1 cellular context compared by ENCODE assay signal in genomic region chr1:77978969-77979838, GRCh38.
TF ChIP-seq lines count a peak whose summit lies in the region.

Gene FUBP1, minus strand, starts transcription at chr1:77979072. Its CDS starts 68 bp downstream, at chr1:77979004.

TF ChIP-seq in GM12878, 131 proteins besides CTCF, POLR2A, EP300 and RAD21 (continued from another document and continues in another):
- TF ChIP-seq BCLAF1 (IDR thresholded peaks at IDR 0.05) = no peak
- no peak for TF ChIP-seq CHD4 (IDR thresholded peaks at IDR 0.05)
- TF ChIP-seq MYC (IDR thresholded peaks at IDR 0.05; ENCODE audit: insufficient read depth, insufficient read length, insufficient replicate concordance, low read length, severe bottlenecking) = peak; percentile 47
- TF ChIP-seq ATF3 (IDR thresholded peaks at IDR 0.05; ENCODE audit: borderline replicate concordance, extremely low read depth, low read depth, low read length) = no peak
- TF ChIP-seq EZH2 (IDR thresholded peaks at IDR 0.05; ENCODE audit: borderline replicate concordance, control insufficient read depth, low read depth, low read length) = no peak
- TF ChIP-seq LARP7 (IDR thresholded peaks at IDR 0.05) = peak; percentile 42
- TF ChIP-seq FOXK2 (IDR thresholded peaks at IDR 0.05) = no peak
- no peak for TF ChIP-seq TCF3 (IDR thresholded peaks at IDR 0.05; ENCODE audit: borderline replicate concordance, insufficient read depth, low read depth, low read length)
- TF ChIP-seq MEF2A (IDR thresholded peaks at IDR 0.05; ENCODE audit: insufficient read depth, low read depth, low read length) = 0 out of 2 replicates have a peak, but pooled peaks have one; percentile 10
- no peak for TF ChIP-seq SUPT20H (IDR thresholded peaks at IDR 0.05; ENCODE audit: borderline replicate concordance, control insufficient read depth, low read depth, low read length)
- peak; percentile 93 for TF ChIP-seq POLR2AphosphoS2 (IDR thresholded peaks at IDR 0.05; ENCODE audit: low read depth, low read length)
- TF ChIP-seq ZBED1 (IDR thresholded peaks at IDR 0.05; ENCODE audit: borderline replicate concordance) = peak; percentile 78; the same call in 1 of the 2 replicates
- peak; percentile 58; the same call in 1 of the 2 replicates for TF ChIP-seq ATF7 (IDR thresholded peaks at IDR 0.05; ENCODE audit: low read depth)
- peak; percentile 78 for TF ChIP-seq PKNOX1 (IDR thresholded peaks at IDR 0.05)
- TF ChIP-seq E2F8 (IDR thresholded peaks at IDR 0.05; ENCODE audit: low read depth, partially characterized antibody) = no peak
- no peak for TF ChIP-seq NR2C1 (IDR thresholded peaks at IDR 0.05)
- TF ChIP-seq SKIL (IDR thresholded peaks at IDR 0.05; ENCODE audit: low read depth, poor library complexity, severe bottlenecking) = peak; percentile 37
- no peak for TF ChIP-seq ZBTB40 (IDR thresholded peaks at IDR 0.05; ENCODE audit: borderline replicate concordance)
- TF ChIP-seq KAT2A (conservative IDR thresholded peaks at IDR 0.05; ENCODE audit: control insufficient read depth, low read depth, low read length) = no peak
- TF ChIP-seq RELA (IDR thresholded peaks at IDR 0.05; ENCODE audit: borderline replicate concordance, partially characterized antibody) = peak; percentile 60
- peak; percentile 49; the same call in 1 of the 2 replicates for TF ChIP-seq TCF12 (IDR thresholded peaks at IDR 0.05; ENCODE audit: low read depth, low read length)
- TF ChIP-seq ATF2 (IDR thresholded peaks at IDR 0.05; ENCODE audit: low read length) = peak; percentile 13; the same call in 1 of the 2 replicates
- 0 out of 2 replicates have a peak, but pooled peaks have one; percentile 20 for TF ChIP-seq ESRRA (IDR thresholded peaks at IDR 0.05; ENCODE audit: low read length)
- 0 out of 2 replicates have a peak, but pooled peaks have one; percentile 70 for TF ChIP-seq WRNIP1 (IDR thresholded peaks at IDR 0.05; ENCODE audit: borderline replicate concordance, low read depth, low read length)
- TF ChIP-seq CBFB (IDR thresholded peaks at IDR 0.05; ENCODE audit: low read depth) = peak; percentile 96
- TF ChIP-seq NKRF (conservative IDR thresholded peaks at IDR 0.05) = peak; percentile 84
- TF ChIP-seq HCFC1 (IDR thresholded peaks at IDR 0.05; ENCODE audit: low read length) = peak; percentile 32; the same call in 1 of the 2 replicates
- TF ChIP-seq REST (IDR thresholded peaks at IDR 0.05; ENCODE audit: low read depth, low read length) = no peak
- TF ChIP-seq GATAD2B (conservative IDR thresholded peaks at IDR 0.05; ENCODE audit: low read depth) = peak; percentile 27; the same call in 1 of the 2 replicates
- TF ChIP-seq POLR2AphosphoS5 (IDR thresholded peaks at IDR 0.05; ENCODE audit: low read length) = peak; percentile 95
- TF ChIP-seq EED (IDR thresholded peaks at IDR 0.05; ENCODE audit: low read depth) = peak; percentile 35; the same call in 1 of the 2 replicates
